Comparison of ENCODE assay signal across 8 cellular contexts in the genomic region with DNA sequence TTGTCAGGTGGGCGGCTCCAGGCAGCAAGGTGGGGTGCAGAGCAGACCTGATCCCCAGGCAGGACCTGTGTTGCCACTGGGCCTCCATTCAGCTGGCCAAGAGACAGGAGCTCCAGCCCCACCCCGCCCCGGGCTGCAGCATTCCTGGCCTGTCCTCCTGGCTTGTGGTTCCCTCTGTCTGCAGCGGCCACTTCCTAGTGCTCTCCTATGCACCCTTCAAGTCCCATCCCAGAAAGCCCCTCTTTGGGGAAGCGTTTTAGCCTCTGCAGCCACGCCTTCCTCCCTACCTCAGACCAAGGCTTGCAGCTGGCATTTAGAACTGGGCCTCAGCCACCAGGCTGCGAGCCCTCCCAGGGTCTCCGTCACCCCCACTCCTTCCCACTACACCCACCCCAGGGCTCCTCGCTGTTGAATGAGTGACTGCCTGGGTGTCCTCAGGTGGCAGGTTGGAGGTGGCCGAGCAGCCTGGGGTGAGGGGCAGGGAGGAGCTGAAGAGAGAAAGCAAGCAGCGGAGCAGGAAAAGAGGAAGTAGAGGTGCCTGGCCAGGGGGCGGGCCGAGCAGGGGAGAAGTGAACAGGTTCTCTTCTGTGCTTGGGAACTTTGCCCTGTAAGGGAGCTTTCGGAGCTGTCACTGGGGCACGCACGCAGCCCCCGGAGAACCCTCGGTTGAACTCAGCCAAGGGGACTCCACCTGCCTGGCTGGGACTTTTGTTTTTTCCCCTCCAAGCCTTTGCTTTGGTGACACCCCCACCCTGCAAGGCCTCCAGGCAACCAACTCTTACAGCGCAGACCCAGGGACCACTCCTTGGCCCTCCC. TPM values are rescaled to one million over a fixed set of nuclear protein-coding genes. Genes with fewer than 3 reads are reported as not detected.
DNase-seq lines count a peak whose midpoint lies in the region; ATAC-seq and TF ChIP-seq lines count a peak whose summit lies in the region.

No MANE protein-coding gene starts in this region.

- POLR2A ChIA-PET in activated CD4-positive, alpha-beta T cell treated with anti-CD3 and anti-CD28 coated beads, Interleukin-2, amount 10 ng/mL, durations not matched to agents 7 days and 5 days (lab: Charles Lee), result interaction anchor here (1.5 kb wide), 1 partner anchor 10 kb away, joined by 9 read pairs; no protein-coding TSS in a partner anchor

- H3K36me3 Mint-ChIP-seq in CD4-positive, CD25-positive, alpha-beta regulatory T cell, result peaks cover 18% of the 10 kb centered on the region
- peaks cover 22% of the 10 kb centered on the region for H3K36me3 Mint-ChIP-seq in activated CD4-positive, alpha-beta T cell treated with anti-CD3 and anti-CD28 coated beads, Interleukin-2, amount 10 ng/mL, durations not matched to agents 7 days and 5 days (ENCODE audit: low read depth)

- no peak for TF ChIP-seq CTCF in heart left ventricle (IDR thresholded peaks at IDR 0.05)

- CTCF ChIA-PET in activated CD4-positive, alpha-beta T cell treated with anti-CD3 and anti-CD28 coated beads, Interleukin-2, amount 10 ng/mL, durations not matched to agents 7 days and 5 days (lab: Charles Lee), result interaction anchor here (1.1 to 1.4 kb wide), 5 partner anchors 14 to 125 kb away, joined by 3 to 4 read pairs (median 3); no protein-coding TSS in a partner anchor

- H3K27ac ChIP-seq in CD4-positive, CD25-positive, alpha-beta regulatory T cell (ENCODE audit: insufficient read depth, low read length, poor library complexity, severe bottlenecking), result peak overlapping the region; percentile 96
- H3K27ac ChIP-seq in HUES6 (ENCODE audit: low read depth, low read length) (peak overlapping the region; percentile 100), heart left ventricle (peak overlapping the region; percentile 99 to 100 (median 100)), rectal smooth muscle tissue (ENCODE audit: low read depth, low read length) (peak overlapping the region; percentile 99)

- intact Hi-C loops in heart left ventricle (cut with DNase I), result no loop called here

- no peak for TF ChIP-seq POLR2A in heart left ventricle (IDR thresholded peaks at IDR 0.05)

- peak overlapping the region; percentile 90 to 96 (median 95) for H3K27ac Mint-ChIP-seq in CD4-positive, CD25-positive, alpha-beta regulatory T cell
- H3K27ac Mint-ChIP-seq in activated CD4-positive, alpha-beta T cell treated with anti-CD3 and anti-CD28 coated beads, Interleukin-2, amount 10 ng/mL, durations not matched to agents 7 days and 5 days, result peak overlapping the region; percentile 94

- peaks cover 2 to 35% (median 22%) of the 10 kb centered on the region in 4 donors for H3K4me1 Mint-ChIP-seq in CD4-positive, CD25-positive, alpha-beta regulatory T cell
- H3K4me1 Mint-ChIP-seq in activated CD4-positive, alpha-beta T cell treated with anti-CD3 and anti-CD28 coated beads, Interleukin-2, amount 10 ng/mL, durations not matched to agents 7 days and 5 days, result peaks cover 16% of the 10 kb centered on the region

- DNase-seq in CD4-positive, CD25-positive, alpha-beta regulatory T cell, result peak in 2 of 3 donors; percentile 36 to 69
- DNase-seq in activated CD4-positive, alpha-beta T cell treated with anti-CD3 and anti-CD28 coated beads, Interleukin-2, amount 10 ng/mL, durations not matched to agents 7 days and 5 days, result peak; percentile 64
- peak in 4 of 5 donors; percentile 57 to 85 (median 63) for DNase-seq in heart left ventricle
- DNase-seq in mesenteric fat pad (ENCODE audit: low spot score), result no peak
- no peak for DNase-seq in SHP77 treated with DMSO at 0.1 percent for 48 hours (lab: John Stamatoyannopoulos, UW)

- peaks cover 7% of the 10 kb centered on the region for H3K27me3 Mint-ChIP-seq in CD4-positive, CD25-positive, alpha-beta regulatory T cell
- H3K27me3 Mint-ChIP-seq in activated CD4-positive, alpha-beta T cell treated with anti-CD3 and anti-CD28 coated beads, Interleukin-2, amount 10 ng/mL, durations not matched to agents 7 days and 5 days, result no peaks in the 10 kb centered on the region

- no peak for ATAC-seq in CD4-positive, CD25-positive, alpha-beta regulatory T cell (ENCODE audit: low read depth in 2 of 2)
- ATAC-seq in GM19463 (IDR thresholded peaks at IDR 0.05; ENCODE audit: unreplicated experiment) (peak; percentile 38), heart left ventricle (no peak)

- H3K4me3 ChIP-seq in CD4-positive, CD25-positive, alpha-beta regulatory T cell (ENCODE audit: low read depth, low read length), result peak overlapping the region; percentile 74
- H3K4me3 ChIP-seq in HUES6 (ENCODE audit: low read depth, low read length) (peak overlapping the region; percentile 96; the same call in 1 of the 2 replicates), heart left ventricle (peak overlapping the region in 7 of 12 donors; percentile 86 to 100 (median 98)), rectal smooth muscle tissue (ENCODE audit: low read length) (peak overlapping the region; percentile 94)

- H3K9ac ChIP-seq in HUES6 (ENCODE audit: low read length) (peak overlapping the region; percentile 100), rectal smooth muscle tissue (ENCODE audit: low read length) (peak overlapping the region; percentile 25)

- peak overlapping the region; percentile 94 to 97 (median 97) for H3K4me3 Mint-ChIP-seq in CD4-positive, CD25-positive, alpha-beta regulatory T cell
- H3K4me3 Mint-ChIP-seq in activated CD4-positive, alpha-beta T cell treated with anti-CD3 and anti-CD28 coated beads, Interleukin-2, amount 10 ng/mL, durations not matched to agents 7 days and 5 days, result peak overlapping the region; percentile 96

- WGBS in heart left ventricle, 4 donors, result 76 to 86% (median 83%) methylated on average over 16 to 19 of the region's 19 CpGs

- H3K4me1 ChIP-seq in CD4-positive, CD25-positive, alpha-beta regulatory T cell (ENCODE audit: control insufficient read depth, insufficient read depth, low read length, poor library complexity, severe bottlenecking), result peaks cover 46% of the 10 kb centered on the region
- H3K4me1 ChIP-seq in HUES6 (ENCODE audit: control insufficient read depth, insufficient read depth, low read length) (peaks cover 28% of the 10 kb centered on the region), heart left ventricle (peaks cover 0 to 35% (median 17%) of the 10 kb centered on the region in 12 donors), rectal smooth muscle tissue (ENCODE audit: control insufficient read depth, insufficient read depth, low read length) (peaks cover 15% of the 10 kb centered on the region)

- H3K36me3 ChIP-seq in CD4-positive, CD25-positive, alpha-beta regulatory T cell (ENCODE audit: control insufficient read depth, insufficient read depth, low read length), result peaks cover 18% of the 10 kb centered on the region
- peaks cover 22% of the 10 kb centered on the region for H3K36me3 ChIP-seq in HUES6 (ENCODE audit: control insufficient read depth, insufficient read depth, low read length)
- H3K36me3 ChIP-seq in heart left ventricle, result peaks cover 18 to 25% (median 20%) of the 10 kb centered on the region in 9 donors
- peaks cover 20% of the 10 kb centered on the region for H3K36me3 ChIP-seq in rectal smooth muscle tissue (ENCODE audit: control insufficient read depth, insufficient read depth, low read length)

- H3K9me3 ChIP-seq in CD4-positive, CD25-positive, alpha-beta regulatory T cell (ENCODE audit: control insufficient read depth in 2 of 2, low read length in 2 of 2), result no peaks in the 10 kb centered on the region
- H3K9me3 ChIP-seq in HUES6 (ENCODE audit: control insufficient read depth, insufficient read depth, low read depth, low read length) (no peaks in the 10 kb centered on the region), heart left ventricle (no peaks in the 10 kb centered on the region)

- peaks cover 0 to 8% (median 0%) of the 10 kb centered on the region in 7 donors for H3K9me3 Mint-ChIP-seq in CD4-positive, CD25-positive, alpha-beta regulatory T cell
- H3K9me3 Mint-ChIP-seq in activated CD4-positive, alpha-beta T cell treated with anti-CD3 and anti-CD28 coated beads, Interleukin-2, amount 10 ng/mL, durations not matched to agents 7 days and 5 days, result no peaks in the 10 kb centered on the region

- no peaks in the 10 kb centered on the region for H3K27me3 ChIP-seq in CD4-positive, CD25-positive, alpha-beta regulatory T cell (ENCODE audit: control insufficient read depth, insufficient read depth, low read length)
- H3K27me3 ChIP-seq in HUES6 (ENCODE audit: control insufficient read depth, insufficient read depth, low read length) (no peaks in the 10 kb centered on the region), heart left ventricle (no peaks in the 10 kb centered on the region), rectal smooth muscle tissue (ENCODE audit: control insufficient read depth, insufficient read depth, low read length) (no peaks in the 10 kb centered on the region)

RNA-seq across cellular contexts. Expression of gene ACTB, which starts 2.3 kb away (rescaled TPM):
- 4,658 TPM for total RNA-seq in CD4-positive, CD25-positive, alpha-beta regulatory T cell
- polyA plus RNA-seq in CD4-positive, CD25-positive, alpha-beta regulatory T cell, result over 10,000 TPM; 15,124 to 22,941 (median 18,492) TPM
- over 10,000 TPM; 12,408 to 13,148 TPM for total RNA-seq in activated CD4-positive, alpha-beta T cell treated with anti-CD3 and anti-CD28 coated beads, Interleukin-2, amount 10 ng/mL, durations not matched to agents 7 days and 5 days
- total RNA-seq in heart left ventricle (1,000 to 10,000 TPM in 3 of 9 donors, 100 to 1,000 TPM in 6; 533 to 3,257 (median 776) TPM), mesenteric fat pad (4,206 TPM)
- 1,000 to 10,000 TPM in 1 of 2 donors, 100 to 1,000 TPM in 1; 960 to 1,513 TPM for polyA plus RNA-seq in heart left ventricle

RNA-seq across cellular contexts. Expression of gene FBXL18, which starts 19.1 kb away (rescaled TPM):
- 10.7 TPM for total RNA-seq in CD4-positive, CD25-positive, alpha-beta regulatory T cell
- polyA plus RNA-seq in CD4-positive, CD25-positive, alpha-beta regulatory T cell, result 1 to 10 TPM in 2 of 4 donors, under 1 TPM in 2; 0.74 to 1.3 (median 1.1) TPM
- total RNA-seq in activated CD4-positive, alpha-beta T cell treated with anti-CD3 and anti-CD28 coated beads, Interleukin-2, amount 10 ng/mL, durations not matched to agents 7 days and 5 days, result 10 to 100 TPM; 12.5 to 13.6 TPM
- total RNA-seq in heart left ventricle, result 10 to 100 TPM in 1 of 9 donors, 1 to 10 TPM in 8; 4.3 to 16.2 (median 7.0) TPM
- 1 to 10 TPM; 2.2 to 7.3 TPM for polyA plus RNA-seq in heart left ventricle
- total RNA-seq in mesenteric fat pad, result 11.4 TPM

RNA-seq across cellular contexts. Expression of gene FSCN1, which starts 59.9 kb away (rescaled TPM):
- total RNA-seq in CD4-positive, CD25-positive, alpha-beta regulatory T cell, result 7.9 TPM
- under 1 TPM in 2 of 4 donors, not detected in 2; 0.07 to 0.14 TPM for polyA plus RNA-seq in CD4-positive, CD25-positive, alpha-beta regulatory T cell
- 1 to 10 TPM; 4.2 to 4.6 TPM for total RNA-seq in activated CD4-positive, alpha-beta T cell treated with anti-CD3 and anti-CD28 coated beads, Interleukin-2, amount 10 ng/mL, durations not matched to agents 7 days and 5 days
- total RNA-seq in heart left ventricle, result 10 to 100 TPM in 7 of 9 donors, 1 to 10 TPM in 2; 8.0 to 74.6 (median 19.8) TPM
- polyA plus RNA-seq in heart left ventricle, result 10 to 100 TPM in 1 of 2 donors, 1 to 10 TPM in 1; 5.7 to 26.0 TPM
- 43.1 TPM for total RNA-seq in mesenteric fat pad

Comparison
In these comparisons a context has a peak if more than half of its experiments do, and no peak if none do; other contexts are left out.
1. DNase-seq: peak in CD4-positive, CD25-positive, alpha-beta regulatory T cell (2 of 3), activated CD4-positive, alpha-beta T cell treated with anti-CD3 and anti-CD28 coated beads, Interleukin-2, amount 10 ng/mL, durations not matched to agents 7 days and 5 days (single experiment) and heart left ventricle (4 of 5); none in mesenteric fat pad (single experiment) and SHP77 treated with DMSO at 0.1 percent for 48 hours (single experiment).
2. Peak in every context shown above with its lines, with median percentiles within 50 percentile points of each other: H3K27ac ChIP-seq and H3K4me3 ChIP-seq.